ENCODE assay signal across 14 cellular contexts in genomic region chr10:99754670-99755069, GRCh38.
"Had no signal": no experiment of that assay in that cellular context is flagged by ENCODE, and none has a peak within 500 bp of the region (broad histone marks: within the 10 kb centered on the region; RNA-seq: fewer than 3 reads in every experiment).

No MANE protein-coding gene starts in this region.

- H3K4me3 ChIP-seq: lower lobe of right lung, skin epidermis, suprapubic skin had no signal

- H3K27ac ChIP-seq: lower lobe of right lung, skin epidermis, suprapubic skin had no signal

- ATAC-seq: lower lobe of right lung had no signal

- H3K27me3 ChIP-seq: suprapubic skin had no signal

- H3K9me3 ChIP-seq: lower lobe of right lung, suprapubic skin had no signal

- H3K4me1 ChIP-seq: lower lobe of right lung, suprapubic skin had no signal

- DNase-seq: activated CD4-positive, alpha-beta T cell treated with anti-CD3 and anti-CD28 coated beads, Interleukin-2, amount 10 ng/mL, durations not matched to agents 7 days and 5 days; activated CD4-positive, CD25-positive, alpha-beta regulatory T cell; activated CD8-positive, alpha-beta memory T cell treated with anti-CD3 and anti-CD28 coated beads for 24 hours; activated naive CD8-positive, alpha-beta T cell treated with anti-CD3 and anti-CD28 coated beads, Interleukin-2, amount 10 ng/mL, durations not matched to agents 7 days and 5 days; aorta; cerebellar nuclear complex; hippocampal formation; lower lobe of right lung; nucleus accumbens; posterior cingulate gyrus; T-helper 2 cell; trophoblast cell had no signal
